In genomic region chr22:39568278-39568981, GRCh38 we compare ENCODE assay signal across 21 cellular contexts. TPM values are rescaled to one million over a fixed set of nuclear protein-coding genes. Genes with fewer than 3 reads are reported as not detected.
DNase-seq lines count a peak whose midpoint lies in the region; ATAC-seq, FAIRE-seq and TF ChIP-seq lines count a peak whose summit lies in the region.
"Had no signal": no experiment of that assay in that cellular context is flagged by ENCODE, and none has a peak within 500 bp of the region (broad histone marks: within the 10 kb centered on the region; RNA-seq: fewer than 3 reads in every experiment).

No MANE protein-coding gene starts in this region.

- H3K36me3 Mint-ChIP-seq in activated naive CD4-positive, alpha-beta T cell treated with anti-CD3 and anti-CD28 coated beads, Interleukin-2, amount 50 U/mL, for 72 hours, result no peaks in the 10 kb centered on the region
- H3K36me3 Mint-ChIP-seq in type B pancreatic cell, result no peaks in the 10 kb centered on the region

- BruUV-seq in GM12878 (replicated peaks; lab: Mats Ljungman, UMichigan), result no TSS peak

- H3K79me2 ChIP-seq in GM12878 (ENCODE audit: control insufficient read depth, insufficient read depth, low read length), result no peaks in the 10 kb centered on the region

- in situ Hi-C loops in GM12878 (cut with MboI), result no loop called here

- H3K4me1 ChIP-seq in HEK293 (ENCODE audit: control insufficient read depth, insufficient read depth, low read length), result no peaks in the 10 kb centered on the region
- H3K4me1 ChIP-seq in GM12878 (ENCODE audit: control insufficient read depth, insufficient read depth, low read length), result no peaks in the 10 kb centered on the region
- H3K4me1 ChIP-seq in thyroid gland, result peaks cover 13 to 21% of the 10 kb centered on the region in 2 donors
- no peaks in the 10 kb centered on the region for H3K4me1 ChIP-seq in vagina
- H3K4me1 ChIP-seq: A549 had no signal

- DNase-seq in activated naive CD4-positive, alpha-beta T cell treated with anti-CD3 and anti-CD28 coated beads, Interleukin-2, amount 50 U/mL, for 72 hours (ENCODE audit: low spot score in 2 of 2), result no peak
- DNase-seq in activated naive CD4-positive, alpha-beta T cell treated with anti-CD3 and anti-CD28 coated beads, Interleukin-2, amount 50 U/mL, for 16 hours, result no peak
- DNase-seq in GM12878 (ENCODE audit: low read depth, low spot score) (no peak), thyroid gland (peak; percentile 84 to 86), vagina (ENCODE audit: extremely low spot score in 2 of 2) (no peak), type B pancreatic cell (ENCODE audit: extremely low spot score, unreplicated experiment) (no peak), kidney glomerular epithelial cell (lab: John Stamatoyannopoulos, UW) (no peak)
- DNase-seq: C1 segment of cervical spinal cord, DMS79 treated with DMSO at 0.1 percent for 48 hours, GOT3, MV-4-11, NCI-H1694 treated with DMSO at 0.1 percent for 48 hours, NCI-H524, NCI-H82, SHP77 had no signal

- H3K27me3 ChIP-seq in GM12878 (replicated peaks in 1 of 2; ENCODE audit: control insufficient read depth in 2 of 2, insufficient read depth in 2 of 2, low read length in 1 of 2) (no peaks in the 10 kb centered on the region; a peak in 1 of 4 replicates), thyroid gland (no peaks in the 10 kb centered on the region), vagina (no peaks in the 10 kb centered on the region)

- no peak overlapping the region for H3K9ac ChIP-seq in GM12878 (ENCODE audit: control insufficient read depth, insufficient read depth, low read length)

- no peak for TF ChIP-seq RAD21 in GM12878 (IDR thresholded peaks at IDR 0.05; ENCODE audit: insufficient read depth, low read depth, low read length)

- H3K27me3 Mint-ChIP-seq in type B pancreatic cell, result peaks cover 10% of the 10 kb centered on the region

- H3K27ac ChIP-seq in HEK293 (ENCODE audit: extremely low read depth, low read depth, low read length), result no peak overlapping the region
- no peak overlapping the region for H3K27ac ChIP-seq in GM12878 (ENCODE audit: control insufficient read depth, insufficient read depth)
- H3K27ac ChIP-seq in thyroid gland, result peak overlapping the region; percentile 55 to 83 (median 77)
- H3K27ac ChIP-seq in vagina, result no peak overlapping the region
- H3K27ac ChIP-seq: A549 had no signal

- POLR2A ChIA-PET in HEK293 (lab: Yijun Ruan, JAX), result no interaction called here
- POLR2A ChIA-PET in GM12878 (lab: Charles Lee), result interaction anchor here (0.7 kb wide), 1 partner anchor 364 kb away, joined by 3 read pairs; no protein-coding TSS in a partner anchor

- H3K4me3 ChIP-seq in HEK293 (ENCODE audit: low read depth, low read length) (no peak overlapping the region), GM12878 (no peak overlapping the region), thyroid gland (replicated peaks in 1 of 3) (no peak overlapping the region), vagina (no peak overlapping the region)
- H3K4me3 ChIP-seq: A549 had no signal

- ATAC-seq in activated naive CD4-positive, alpha-beta T cell treated with anti-CD3 and anti-CD28 coated beads, Interleukin-2, amount 50 U/mL, for 72 hours, result no peak
- no peak for ATAC-seq in GM12878
- ATAC-seq: A549, SK-N-SH treated with all-trans-retinoic acid at 6 μM for 48 hours had no signal

- TF ChIP-seq EP300 in GM12878 (IDR thresholded peaks at IDR 0.05; ENCODE audit: borderline replicate concordance in 1 of 2, control insufficient read depth in 1 of 2, low read depth in 2 of 2, low read length in 2 of 2), result no peak

- peak; percentile 18 for FAIRE-seq in GM12878 (lab: Jason Lieb, UNC)
- FAIRE-seq: A549, G401.6, GM19239 had no signal

- no peak overlapping the region for H3K4me3 Mint-ChIP-seq in type B pancreatic cell

- SMC1A ChIA-PET in GM12878 (lab: Charles Lee; ENCODE audit: uncharacterized antibody, unreplicated experiment), result no interaction called here

- H4K20me1 ChIP-seq in GM12878 (ENCODE audit: control insufficient read depth, insufficient read depth), result no peaks in the 10 kb centered on the region

- TF ChIP-seq CTCF in HEK293 (tag by site-specific recombination; IDR thresholded peaks at IDR 0.05) (no peak), GM12878 (IDR thresholded peaks at IDR 0.05 in 2 of 3, conservative IDR thresholded peaks at IDR 0.05 in 1 of 3; ENCODE audit: control insufficient read depth in 2 of 3, extremely low read depth in 1 of 3, insufficient read depth in 1 of 3, low read depth in 3 of 3, low read length in 3 of 3) (no peak), thyroid gland (IDR thresholded peaks at IDR 0.05) (no peak), vagina (IDR thresholded peaks at IDR 0.05) (no peak), type B pancreatic cell (conservative IDR thresholded peaks at IDR 0.05) (no peak)

- H3K9me3 ChIP-seq in HEK293 (ENCODE audit: control insufficient read depth, insufficient read depth, low read depth, low read length) (no peaks in the 10 kb centered on the region), GM12878 (replicated peaks; ENCODE audit: control insufficient read depth, insufficient read depth, low read length) (no peaks in the 10 kb centered on the region), thyroid gland (no peaks in the 10 kb centered on the region), vagina (no peaks in the 10 kb centered on the region)
- H3K9me3 ChIP-seq: A549 had no signal

- intact Hi-C loops in GM12878 (cut with micrococcal nuclease; ENCODE audit: unreplicated experiment) (no loop called here), thyroid gland (cut with DNase I) (no loop called here), vagina (cut with DNase I) (no loop called here)

- CTCF ChIA-PET in HEK293 (lab: Yijun Ruan, JAX) (no interaction called here), GM12878 (lab: Yijun Ruan, JAX) (no interaction called here)

- H3K4me2 ChIP-seq in GM12878 (ENCODE audit: control insufficient read depth, insufficient read depth), result no peak overlapping the region
- H3K4me2 ChIP-seq: A549 had no signal

- H3K9me3 Mint-ChIP-seq in activated naive CD4-positive, alpha-beta T cell treated with anti-CD3 and anti-CD28 coated beads, Interleukin-2, amount 50 U/mL, for 72 hours, result peaks cover 8 to 9% of the 10 kb centered on the region in 2 donors
- H3K9me3 Mint-ChIP-seq in type B pancreatic cell, result no peaks in the 10 kb centered on the region

- H2AFZ ChIP-seq in GM12878 (ENCODE audit: control insufficient read depth, low read depth, low read length), result no peak overlapping the region

- RAD21 ChIA-PET in GM12878 (lab: Charles Lee; ENCODE audit: unreplicated experiment), result no interaction called here

- H3K27ac Mint-ChIP-seq in activated naive CD4-positive, alpha-beta T cell treated with anti-CD3 and anti-CD28 coated beads, Interleukin-2, amount 50 U/mL, for 72 hours, result peak overlapping the region; percentile 64 to 69
- H3K27ac Mint-ChIP-seq in type B pancreatic cell, result no peak overlapping the region

- no peaks in the 10 kb centered on the region for H3K4me1 Mint-ChIP-seq in type B pancreatic cell (ENCODE audit: unreplicated experiment)

- 26% methylated on average over 19 of the region's 19 CpGs for WGBS in GM12878 (ENCODE audit: insufficient coverage, insufficient replicate concordance, low lambda C conversion rate, missing lambda C conversion rate)
- 54 to 81% methylated on average over 9 to 16 of the region's 19 CpGs for WGBS in thyroid gland, 2 donors

- H3K36me3 ChIP-seq in HEK293 (ENCODE audit: control insufficient read depth in 2 of 2, insufficient read depth in 1 of 2, low read length in 2 of 2), result no peaks in the 10 kb centered on the region
- no peaks in the 10 kb centered on the region for H3K36me3 ChIP-seq in GM12878 (ENCODE audit: control insufficient read depth in 2 of 2, insufficient read depth in 2 of 2, low read length in 1 of 2)
- H3K36me3 ChIP-seq in thyroid gland, result no peaks in the 10 kb centered on the region
- H3K36me3 ChIP-seq in vagina, result no peaks in the 10 kb centered on the region

- TF ChIP-seq POLR2A in GM12878 (IDR thresholded peaks at IDR 0.05; ENCODE audit: low read depth, low read length) (no peak), thyroid gland (IDR thresholded peaks at IDR 0.05) (peak in 1 of 2 donors; percentile 14), vagina (IDR thresholded peaks at IDR 0.05) (no peak)

RNA-seq across cellular contexts. Expression of gene CACNA1I, which starts 2.1 kb away (rescaled TPM):
- 1 to 10 TPM in 1 of 2 donors, under 1 TPM in 1; 0.27 to 1.4 TPM for total RNA-seq in activated naive CD4-positive, alpha-beta T cell treated with anti-CD3 and anti-CD28 coated beads, Interleukin-2, amount 50 U/mL, for 72 hours
- 0.07 and 0.10 TPM in 2 replicates for total RNA-seq in GM12878 (2013; cell fraction: nucleolus; rRNA removed)
- total RNA-seq in GM12878 (2014; rRNA removed) (not detected in 2 replicates), GM12878 (2014; rRNA removed; fragmentation: Illumina TruSeq; extraction: Trizol) (not detected in 2 replicates), GM12878 (2021) (0.03 TPM in 2 replicates), thyroid gland (10 to 100 TPM in 1 of 4 donors, 1 to 10 TPM in 3; 3.7 to 10.7 (median 6.4) TPM), vagina (1.2 TPM), type B pancreatic cell (ENCODE audit: low replicate concordance) (0.60 and 1.1 TPM in 2 replicates)
- polyA plus RNA-seq in GM12878 (2011; ENCODE audit: low read depth), result not detected
- polyA plus RNA-seq in GM12878 (2011; rRNA removed) (0.01 TPM in 1 of 2 replicates, not detected in the other), GM12878 (2014; fragmentation: Illumina TruSeq; extraction: Trizol) (not detected in 2 replicates), GM12878 (2014; fragmentation: Nextera tagmentation; extraction: Ambion mirVana) (not detected), GM12878 (2014; rRNA removed) (not detected in 2 replicates), GM12878 (2016; fragmentation: Nextera tagmentation; extraction: Ambion mirVana) (not detected)
- 0.01 TPM in 1 of 2 replicates, not detected in the other for polyA plus RNA-seq in GM12878 (2011; cell fraction: cytosol; rRNA removed)
- 0.04 and 0.06 TPM in 2 replicates for polyA plus RNA-seq in GM12878 (2011; cell fraction: nucleus; rRNA removed)
- not detected in 2 replicates for polyA plus RNA-seq in GM12878 (2012)
- polyA minus RNA-seq in GM12878 (2011; rRNA and poly(A)+ RNA removed), result under 0.01 TPM in 1 of 2 replicates, not detected in the other
- not detected in 2 replicates for polyA minus RNA-seq in GM12878 (2011; cell fraction: cytosol; rRNA and poly(A)+ RNA removed)
- polyA minus RNA-seq in GM12878 (2011; cell fraction: nucleus; rRNA and poly(A)+ RNA removed), result not detected in 2 replicates
- total RNA-seq: RPMI7951 had no signal

RNA-seq across cellular contexts. Expression of gene RPS19BP1, which starts 35.9 kb away (rescaled TPM):
- total RNA-seq in activated naive CD4-positive, alpha-beta T cell treated with anti-CD3 and anti-CD28 coated beads, Interleukin-2, amount 50 U/mL, for 72 hours, result 10 to 100 TPM; 47.6 to 64.2 TPM
- total RNA-seq in GM12878 (2013; cell fraction: nucleolus; rRNA removed), result 43.6 and 46.7 TPM in 2 replicates
- total RNA-seq in GM12878 (2014; rRNA removed), result 106 and 132 TPM in 2 replicates
- total RNA-seq in GM12878 (2014; rRNA removed; fragmentation: Illumina TruSeq; extraction: Trizol), result 36.6 and 47.5 TPM in 2 replicates
- 83.6 and 85.7 TPM in 2 replicates for total RNA-seq in GM12878 (2021)
- 23.5 TPM for polyA plus RNA-seq in GM12878 (2011; ENCODE audit: low read depth)
- polyA plus RNA-seq in GM12878 (2011; rRNA removed), result 48.1 and 71.5 TPM in 2 replicates
- polyA plus RNA-seq in GM12878 (2011; cell fraction: cytosol; rRNA removed), result 100 and 140 TPM in 2 replicates
- polyA plus RNA-seq in GM12878 (2011; cell fraction: nucleus; rRNA removed), result 73.0 and 84.9 TPM in 2 replicates
- 59.4 and 59.8 TPM in 2 replicates for polyA plus RNA-seq in GM12878 (2012)
- polyA plus RNA-seq in GM12878 (2014; fragmentation: Illumina TruSeq; extraction: Trizol), result 8.8 and 20.3 TPM in 2 replicates
- 10 to 100 TPM in 1 of 2 experiments, 1 to 10 TPM in 1; 2.7 to 14.3 TPM for polyA plus RNA-seq in GM12878 (2014; fragmentation: Nextera tagmentation; extraction: Ambion mirVana)
- polyA plus RNA-seq in GM12878 (2014; rRNA removed), result 146 and 170 TPM in 2 replicates
- polyA plus RNA-seq in GM12878 (2016; fragmentation: Nextera tagmentation; extraction: Ambion mirVana), result 100 to 1,000 TPM; 178 to 206 TPM
- polyA minus RNA-seq in GM12878 (2011; rRNA and poly(A)+ RNA removed), result 11.3 and 24.2 TPM in 2 replicates
- polyA minus RNA-seq in GM12878 (2011; cell fraction: cytosol; rRNA and poly(A)+ RNA removed), result 8.0 and 9.8 TPM in 2 replicates
- 19.3 and 32.1 TPM in 2 replicates for polyA minus RNA-seq in GM12878 (2011; cell fraction: nucleus; rRNA and poly(A)+ RNA removed)
- total RNA-seq in thyroid gland, result 100 to 1,000 TPM; 120 to 243 (median 171) TPM
- 107 TPM for total RNA-seq in vagina
- total RNA-seq in type B pancreatic cell (ENCODE audit: low replicate concordance), result 52.3 and 59.1 TPM in 2 replicates

RNA-seq across cellular contexts. Expression of gene ATF4, which starts 48.1 kb away (rescaled TPM):
- 100 to 1,000 TPM; 460 to 506 TPM for total RNA-seq in activated naive CD4-positive, alpha-beta T cell treated with anti-CD3 and anti-CD28 coated beads, Interleukin-2, amount 50 U/mL, for 72 hours
- total RNA-seq in GM12878 (2013; cell fraction: nucleolus; rRNA removed), result 140 and 144 TPM in 2 replicates
- total RNA-seq in GM12878 (2014; rRNA removed) (308 and 320 TPM in 2 replicates), GM12878 (2014; rRNA removed; fragmentation: Illumina TruSeq; extraction: Trizol) (340 and 355 TPM in 2 replicates), GM12878 (2021) (326 and 331 TPM in 2 replicates), thyroid gland (100 to 1,000 TPM; 173 to 273 (median 210) TPM), vagina (246 TPM), type B pancreatic cell (ENCODE audit: low replicate concordance) (315 and 398 TPM in 2 replicates)
- 395 TPM for polyA plus RNA-seq in GM12878 (2011; ENCODE audit: low read depth)
- polyA plus RNA-seq in GM12878 (2011; rRNA removed) (566 and 603 TPM in 2 replicates), GM12878 (2014; fragmentation: Illumina TruSeq; extraction: Trizol) (520 and 576 TPM in 2 replicates), GM12878 (2014; fragmentation: Nextera tagmentation; extraction: Ambion mirVana) (100 to 1,000 TPM in 1 of 2 experiments, 10 to 100 TPM in 1; 88.3 to 187 TPM), GM12878 (2014; rRNA removed) (508 and 605 TPM in 2 replicates), GM12878 (2016; fragmentation: Nextera tagmentation; extraction: Ambion mirVana) (100 to 1,000 TPM; 165 to 178 TPM)
- 689 and 827 TPM in 2 replicates for polyA plus RNA-seq in GM12878 (2011; cell fraction: cytosol; rRNA removed)
- 737 and 862 TPM in 2 replicates for polyA plus RNA-seq in GM12878 (2011; cell fraction: nucleus; rRNA removed)
- polyA plus RNA-seq in GM12878 (2012), result 477 and 719 TPM in 2 replicates
- 145 and 253 TPM in 2 replicates for polyA minus RNA-seq in GM12878 (2011; rRNA and poly(A)+ RNA removed)
- polyA minus RNA-seq in GM12878 (2011; cell fraction: cytosol; rRNA and poly(A)+ RNA removed), result 58.9 and 61.0 TPM in 2 replicates
- 146 and 184 TPM in 2 replicates for polyA minus RNA-seq in GM12878 (2011; cell fraction: nucleus; rRNA and poly(A)+ RNA removed)

Comparison
In these comparisons a context has a peak if more than half of its experiments do, and no peak if none do; other contexts are left out.
1. DNase-seq: peak in thyroid gland (2 of 2); none in activated naive CD4-positive, alpha-beta T cell treated with anti-CD3 and anti-CD28 coated beads, Interleukin-2, amount 50 U/mL, for 72 hours (0 of 2), activated naive CD4-positive, alpha-beta T cell treated with anti-CD3 and anti-CD28 coated beads, Interleukin-2, amount 50 U/mL, for 16 hours (single experiment), GM12878 (single experiment), vagina (0 of 2), type B pancreatic cell (single experiment) and kidney glomerular epithelial cell (single experiment).
2. H3K27ac ChIP-seq: peak in thyroid gland (3 of 3); none in HEK293 (single experiment), GM12878 (single experiment) and vagina (single experiment).